ENCODE assay signal across 1 cellular context in genomic region chr13:94795292-94795691, GRCh38.
TF ChIP-seq lines count a peak whose summit lies in the region.

No MANE protein-coding gene starts in this region.

TF ChIP-seq in GM23338, 12 proteins besides CTCF, POLR2A, EP300 and RAD21 (continued from another document):
- TF ChIP-seq ZNF462 (CRISPR knock-in tag; IDR thresholded peaks at IDR 0.05) (no peak), EZH2 (IDR thresholded peaks at IDR 0.05; ENCODE audit: low read depth, unreplicated experiment) (no peak), EZH2phosphoT487 (IDR thresholded peaks at IDR 0.05; ENCODE audit: unreplicated experiment) (no peak), ETS1 (IDR thresholded peaks at IDR 0.05) (no peak)
